25 cellular contexts compared by ENCODE assay signal in the genomic region with DNA sequence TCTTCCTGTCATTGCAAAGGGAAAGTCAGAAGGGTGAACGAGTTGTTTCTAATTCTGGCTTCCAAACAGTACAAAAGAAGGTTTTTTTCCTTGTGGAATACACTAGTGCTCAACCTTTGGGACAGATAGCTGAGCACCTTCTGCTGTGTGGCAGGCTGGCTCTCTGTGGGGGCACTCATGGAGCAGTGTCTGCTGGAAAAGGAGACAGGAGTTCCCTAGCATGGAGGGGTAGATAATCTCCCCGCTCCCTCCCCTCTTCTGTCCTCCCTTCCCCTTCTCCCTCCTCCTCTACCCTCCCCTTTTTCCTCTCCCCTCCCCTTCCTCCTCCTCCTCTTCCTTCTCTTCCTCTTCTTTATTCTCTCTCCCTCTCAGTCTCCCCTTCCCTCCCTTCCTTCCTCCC.
A peak's percentile ranks its signal among the peaks of the same experiment; 100 is the strongest.
DNase-seq lines count a peak whose midpoint lies in the region; ATAC-seq and TF ChIP-seq lines count a peak whose summit lies in the region.
"Had no signal": no experiment of that assay in that cellular context is flagged by ENCODE, and none has a peak within 500 bp of the region (broad histone marks: within the 10 kb centered on the region; RNA-seq: fewer than 3 reads in every experiment).

No MANE protein-coding gene starts in this region.

- H3K27ac ChIP-seq in HUES64 (ENCODE audit: low read depth, low read length) (peak overlapping the region; percentile 96), spleen (peak overlapping the region in 5 of 8 donors; percentile 78 to 82 (median 80))
- H3K27ac ChIP-seq: C4-2B, cardiac muscle cell, RWPE1 had no signal

- H3K27me3 ChIP-seq in HUES64 (ENCODE audit: insufficient read depth, low read length) (no peaks in the 10 kb centered on the region), spleen (replicated peaks in 1 of 7) (no peaks in the 10 kb centered on the region)
- H3K27me3 ChIP-seq: cardiac muscle cell, gastrocnemius medialis had no signal

- H3K4me3 Mint-ChIP-seq in endothelial cell (ENCODE audit: unreplicated experiment) (no peak overlapping the region), progenitor cell of endocrine pancreas (ENCODE audit: low read depth) (no peak overlapping the region)
- H3K4me3 Mint-ChIP-seq: activated CD4-positive, alpha-beta memory T cell treated with anti-CD3 and anti-CD28 coated beads, Interleukin-2, amount 10 ng/mL, durations not matched to agents 7 days and 5 days; activated naive CD8-positive, alpha-beta T cell; natural killer cell; type B pancreatic cell had no signal

- DNase-seq in G401 (ENCODE audit: low spot score) (peak; percentile 60), endothelial cell (ENCODE audit: low spot score) (no peak), spleen (no peak), progenitor cell of endocrine pancreas (ENCODE audit: low spot score, unreplicated experiment) (no peak), GM20000 (ENCODE audit: low spot score) (no peak)
- DNase-seq: activated CD4-positive, alpha-beta memory T cell treated with anti-CD3 and anti-CD28 coated beads, Interleukin-2, amount 10 ng/mL, durations not matched to agents 7 days and 5 days; activated CD4-positive, alpha-beta T cell treated with anti-CD3 and anti-CD28 coated beads for 1 hour; activated CD8-positive, alpha-beta memory T cell treated with anti-CD3 and anti-CD28 coated beads, Interleukin-2, amount 50 U/mL, for 48 hours; anterior cingulate cortex; Caco-2; gastrocnemius medialis; hippocampal formation; natural killer cell; NCI-H226; small intestine; stimulated activated CD4-positive, alpha-beta T cell treated with anti-CD3 and anti-CD28 coated beads, Interleukin-1b, Interleukin-23, amount 100 ng/mL, for 48 hours; stimulated activated CD8-positive, alpha-beta memory T cell treated with anti-CD3 and anti-CD28 coated beads, Interleukin-4, amount 100 ng/mL, for 48 hours had no signal

- no peak for TF ChIP-seq POLR2A in spleen (IDR thresholded peaks at IDR 0.05)

- in situ Hi-C loops in G401 (cut with HindIII; ENCODE audit: low sequenced_read_pairs) = no loop called here

- 66% methylated on average over 2 of the region's 2 CpGs for WGBS in HUES64
- WGBS in spleen, 5 donors = 39 to 58% (median 55%) methylated on average over 2 of the region's 2 CpGs

- peak overlapping the region; percentile 72; the same call in 1 of the 2 replicates for H3K9ac ChIP-seq in HUES64 (ENCODE audit: low read depth, low read length)

- H3K36me3 ChIP-seq in HUES64 (ENCODE audit: insufficient read depth, low read length) = no peaks in the 10 kb centered on the region
- no peaks in the 10 kb centered on the region for H3K36me3 ChIP-seq in spleen
- H3K36me3 ChIP-seq: cardiac muscle cell, gastrocnemius medialis had no signal

- H3K36me3 Mint-ChIP-seq in endothelial cell (ENCODE audit: low read depth, unreplicated experiment) (no peaks in the 10 kb centered on the region), progenitor cell of endocrine pancreas (ENCODE audit: insufficient read depth) (no peaks in the 10 kb centered on the region)
- H3K36me3 Mint-ChIP-seq: activated naive CD8-positive, alpha-beta T cell; natural killer cell; type B pancreatic cell had no signal

- peaks cover 31% of the 10 kb centered on the region for H3K4me1 Mint-ChIP-seq in endothelial cell (ENCODE audit: unreplicated experiment)
- H3K4me1 Mint-ChIP-seq in progenitor cell of endocrine pancreas (ENCODE audit: low read depth) = peaks cover 4% of the 10 kb centered on the region
- H3K4me1 Mint-ChIP-seq: activated CD4-positive, alpha-beta memory T cell treated with anti-CD3 and anti-CD28 coated beads, Interleukin-2, amount 10 ng/mL, durations not matched to agents 7 days and 5 days; natural killer cell had no signal

- H3K4me3 ChIP-seq in HUES64 (ENCODE audit: low read length) (peak overlapping the region; percentile 40; the same call in 1 of the 2 replicates), spleen (no peak overlapping the region)
- H3K4me3 ChIP-seq: cardiac muscle cell, gastrocnemius medialis, lung had no signal

- no peak for ATAC-seq in GM21447 (IDR thresholded peaks at IDR 0.05; ENCODE audit: unreplicated experiment)
- ATAC-seq: gastrocnemius medialis, natural killer cell had no signal

- H3K27me3 Mint-ChIP-seq in endothelial cell (ENCODE audit: unreplicated experiment) = peaks cover 5% of the 10 kb centered on the region
- H3K27me3 Mint-ChIP-seq in progenitor cell of endocrine pancreas = peaks cover 14% of the 10 kb centered on the region
- H3K27me3 Mint-ChIP-seq: activated CD4-positive, alpha-beta memory T cell treated with anti-CD3 and anti-CD28 coated beads, Interleukin-2, amount 10 ng/mL, durations not matched to agents 7 days and 5 days; activated naive CD8-positive, alpha-beta T cell; type B pancreatic cell had no signal

- intact Hi-C loops in spleen (cut with DNase I; ENCODE audit: low total_unique reads) = loop anchor here (10.0 kb wide), 1 partner anchor 79 kb away; no protein-coding TSS in a partner anchor

- H3K4me1 ChIP-seq in HUES64 (ENCODE audit: insufficient read depth, low read length) (peaks cover 40% of the 10 kb centered on the region), spleen (peaks cover 0 to 19% (median 0%) of the 10 kb centered on the region in 6 donors)
- H3K4me1 ChIP-seq: Caco-2 had no signal

- H3K27ac Mint-ChIP-seq in endothelial cell (ENCODE audit: unreplicated experiment) (peak overlapping the region; percentile 97), progenitor cell of endocrine pancreas (no peak overlapping the region)
- H3K27ac Mint-ChIP-seq: activated CD4-positive, alpha-beta memory T cell treated with anti-CD3 and anti-CD28 coated beads, Interleukin-2, amount 10 ng/mL, durations not matched to agents 7 days and 5 days; activated naive CD8-positive, alpha-beta T cell; natural killer cell; type B pancreatic cell had no signal

- H3K9me3 ChIP-seq in HUES64 (ENCODE audit: insufficient read depth, low read depth, low read length) (no peaks in the 10 kb centered on the region), spleen (no peaks in the 10 kb centered on the region)
- H3K9me3 ChIP-seq: Caco-2, gastrocnemius medialis had no signal

- TF ChIP-seq CTCF in endothelial cell (IDR thresholded peaks at IDR 0.05; ENCODE audit: unreplicated experiment) (no peak), spleen (IDR thresholded peaks at IDR 0.05 in 8 of 11, conservative IDR thresholded peaks at IDR 0.05 in 3 of 11) (no peak), progenitor cell of endocrine pancreas (IDR thresholded peaks at IDR 0.05; ENCODE audit: unreplicated experiment) (no peak), GM20000 (IDR thresholded peaks at IDR 0.05; ENCODE audit: extremely low read depth, missing control alignments) (no peak)

- H3K9me3 Mint-ChIP-seq in endothelial cell (ENCODE audit: unreplicated experiment) (no peaks in the 10 kb centered on the region), progenitor cell of endocrine pancreas (ENCODE audit: low read depth) (peaks cover 3% of the 10 kb centered on the region)
- H3K9me3 Mint-ChIP-seq: activated CD4-positive, alpha-beta memory T cell treated with anti-CD3 and anti-CD28 coated beads, Interleukin-2, amount 10 ng/mL, durations not matched to agents 7 days and 5 days; natural killer cell; type B pancreatic cell had no signal
